Comparison of ENCODE assay signal across 8 cellular contexts in genomic region chr14:24162083-24162482, GRCh38. TPM values are rescaled to one million over a fixed set of nuclear protein-coding genes. Genes with fewer than 3 reads are reported as not detected.
DNase-seq lines count a peak whose midpoint lies in the region; ATAC-seq and TF ChIP-seq lines count a peak whose summit lies in the region.

No MANE protein-coding gene starts in this region.

- H3K4me1 ChIP-seq in body of pancreas (peaks cover 35% of the 10 kb centered on the region), thymus (ENCODE audit: control insufficient read depth, insufficient read depth, low read length) (peaks cover 6% of the 10 kb centered on the region)

- H3K27me3 ChIP-seq in body of pancreas (no peaks in the 10 kb centered on the region), thymus (ENCODE audit: control insufficient read depth, insufficient read depth) (no peaks in the 10 kb centered on the region)

- H3K4me3 Mint-ChIP-seq in activated CD8-positive, alpha-beta memory T cell treated with anti-CD3 and anti-CD28 coated beads, Interleukin-2, amount 10 ng/mL, durations not matched to agents 7 days and 5 days: peak overlapping the region; percentile 93

- CTCF ChIA-PET in activated CD8-positive, alpha-beta memory T cell treated with anti-CD3 and anti-CD28 coated beads, Interleukin-2, amount 10 ng/mL, durations not matched to agents 7 days and 5 days (lab: Charles Lee): interaction anchor here (0.9 to 5.0 kb wide), 22 partner anchors 9 to 270 kb away, joined by 3 to 99 read pairs (median 7); partner anchors contain the start of genes CARMIL3, CHMP4A, CIDEB and DCAF11

- no peak for TF ChIP-seq CTCF in body of pancreas (IDR thresholded peaks at IDR 0.05)

- H3K36me3 Mint-ChIP-seq in activated CD8-positive, alpha-beta memory T cell treated with anti-CD3 and anti-CD28 coated beads, Interleukin-2, amount 10 ng/mL, durations not matched to agents 7 days and 5 days: peaks cover 82% of the 10 kb centered on the region

- H3K27ac ChIP-seq in body of pancreas (peak overlapping the region in 3 of 4 donors; percentile 79 to 89 (median 88)), thymus (ENCODE audit: low read depth) (peak overlapping the region; percentile 38)

- H3K9me3 Mint-ChIP-seq in activated CD8-positive, alpha-beta memory T cell treated with anti-CD3 and anti-CD28 coated beads, Interleukin-2, amount 10 ng/mL, durations not matched to agents 7 days and 5 days (ENCODE audit: low read depth): no peaks in the 10 kb centered on the region

- H3K9me3 ChIP-seq in body of pancreas: no peaks in the 10 kb centered on the region
- no peaks in the 10 kb centered on the region for H3K9me3 ChIP-seq in thymus (ENCODE audit: control insufficient read depth)

- peaks cover 54% of the 10 kb centered on the region for H3K4me1 Mint-ChIP-seq in activated CD8-positive, alpha-beta memory T cell treated with anti-CD3 and anti-CD28 coated beads, Interleukin-2, amount 10 ng/mL, durations not matched to agents 7 days and 5 days

- no peaks in the 10 kb centered on the region for H3K27me3 Mint-ChIP-seq in activated CD8-positive, alpha-beta memory T cell treated with anti-CD3 and anti-CD28 coated beads, Interleukin-2, amount 10 ng/mL, durations not matched to agents 7 days and 5 days

- peak overlapping the region; percentile 99 for H3K27ac Mint-ChIP-seq in activated CD8-positive, alpha-beta memory T cell treated with anti-CD3 and anti-CD28 coated beads, Interleukin-2, amount 10 ng/mL, durations not matched to agents 7 days and 5 days

- WGBS in body of pancreas, 2 donors: 52 to 58% methylated on average over 8 of the region's 8 CpGs
- 85% methylated on average over 8 of the region's 8 CpGs for WGBS in thymus

- intact Hi-C loops in body of pancreas (cut with DNase I): loop anchor here (10.0 kb wide), 1 partner anchor 107 kb away; the partner anchor contains the start of gene CARMIL3

- H3K36me3 ChIP-seq in body of pancreas (replicated peaks in 1 of 2; ENCODE audit: insufficient read depth in 1 of 2, low read depth in 2 of 2) (peaks cover 7 to 38% of the 10 kb centered on the region in 2 donors), thymus (ENCODE audit: control insufficient read depth, insufficient read depth) (peaks cover 68% of the 10 kb centered on the region)

- peak overlapping the region in 1 of 2 donors; percentile 39 for H3K4me3 ChIP-seq in body of pancreas
- peak overlapping the region; percentile 88 for H3K4me3 ChIP-seq in thymus (ENCODE audit: low read length)

- ATAC-seq in activated CD8-positive, alpha-beta memory T cell treated with anti-CD3 and anti-CD28 coated beads, Interleukin-2, amount 10 ng/mL, durations not matched to agents 7 days and 5 days: no peak
- ATAC-seq in body of pancreas (no peak), GM19395 (IDR thresholded peaks at IDR 0.05; ENCODE audit: unreplicated experiment) (no peak), GM18511 (IDR thresholded peaks at IDR 0.05; ENCODE audit: unreplicated experiment) (no peak)

- DNase-seq in activated CD8-positive, alpha-beta memory T cell treated with anti-CD3 and anti-CD28 coated beads, Interleukin-2, amount 10 ng/mL, durations not matched to agents 7 days and 5 days: no peak
- no peak for DNase-seq in activated CD8-positive, alpha-beta memory T cell treated with anti-CD3 and anti-CD28 coated beads, Interleukin-2, amount 50 U/mL, for 48 hours
- DNase-seq in body of pancreas (no peak), medulla oblongata (ENCODE audit: extremely low spot score) (peak; percentile 28), SIG-M5 (lab: John Stamatoyannopoulos, UW) (no peak)

- no peak for TF ChIP-seq POLR2A in body of pancreas (IDR thresholded peaks at IDR 0.05)

RNA-seq across cellular contexts. Expression of gene IRF9, which starts 1.0 kb away (rescaled TPM):
- 100 to 1,000 TPM; 238 to 295 TPM for total RNA-seq in activated CD8-positive, alpha-beta memory T cell treated with anti-CD3 and anti-CD28 coated beads, Interleukin-2, amount 10 ng/mL, durations not matched to agents 7 days and 5 days
- total RNA-seq in body of pancreas: 10 to 100 TPM; 12.5 to 21.5 TPM
- polyA plus RNA-seq in thymus: 167 TPM

RNA-seq across cellular contexts. Expression of gene REC8, which starts 9.8 kb away (rescaled TPM):
- total RNA-seq in activated CD8-positive, alpha-beta memory T cell treated with anti-CD3 and anti-CD28 coated beads, Interleukin-2, amount 10 ng/mL, durations not matched to agents 7 days and 5 days: 10 to 100 TPM; 52.9 to 92.8 TPM
- 1 to 10 TPM; 7.8 to 8.9 TPM for total RNA-seq in body of pancreas
- polyA plus RNA-seq in thymus: 47.8 TPM

RNA-seq across cellular contexts. Expression of gene RNF31, which starts 14.8 kb away (rescaled TPM):
- total RNA-seq in activated CD8-positive, alpha-beta memory T cell treated with anti-CD3 and anti-CD28 coated beads, Interleukin-2, amount 10 ng/mL, durations not matched to agents 7 days and 5 days: 100 to 1,000 TPM; 129 to 149 TPM
- total RNA-seq in body of pancreas: 10 to 100 TPM; 38.1 to 83.1 TPM
- 105 TPM for polyA plus RNA-seq in thymus

RNA-seq across cellular contexts. Expression of gene PSME2, which starts 15.7 kb away (rescaled TPM):
- 100 to 1,000 TPM; 577 to 623 TPM for total RNA-seq in activated CD8-positive, alpha-beta memory T cell treated with anti-CD3 and anti-CD28 coated beads, Interleukin-2, amount 10 ng/mL, durations not matched to agents 7 days and 5 days
- total RNA-seq in body of pancreas: 10 to 100 TPM; 29.3 to 30.4 TPM
- polyA plus RNA-seq in thymus: 420 TPM

RNA-seq across cellular contexts. Expression of gene EMC9, which starts 20.7 kb away (rescaled TPM):
- total RNA-seq in activated CD8-positive, alpha-beta memory T cell treated with anti-CD3 and anti-CD28 coated beads, Interleukin-2, amount 10 ng/mL, durations not matched to agents 7 days and 5 days: 10 to 100 TPM; 45.5 to 56.1 TPM
- 10 to 100 TPM in 1 of 2 donors, 1 to 10 TPM in 1; 9.9 to 21.1 TPM for total RNA-seq in body of pancreas
- polyA plus RNA-seq in thymus: 40.8 TPM

Comparison
In these comparisons a context has a peak if more than half of its experiments do, and no peak if none do; other contexts are left out.
1. RNA of gene IRF9, which starts 1.0 kb away (total RNA-seq): 238 to 295 TPM in activated CD8-positive, alpha-beta memory T cell treated with anti-CD3 and anti-CD28 coated beads, Interleukin-2, amount 10 ng/mL, durations not matched to agents 7 days and 5 days; 12.5 to 21.5 TPM in body of pancreas; every median in the first group is over 10 times any median in the second.
2. RNA of gene REC8, which starts 9.8 kb away (total RNA-seq): 52.9 to 92.8 TPM in activated CD8-positive, alpha-beta memory T cell treated with anti-CD3 and anti-CD28 coated beads, Interleukin-2, amount 10 ng/mL, durations not matched to agents 7 days and 5 days; 7.8 to 8.9 TPM in body of pancreas; every median in the first group is over 4 times any median in the second.